8 cellular contexts compared by ENCODE assay signal in genomic region chr17:41835800-41836549, GRCh38. TPM values are rescaled to one million over a fixed set of nuclear protein-coding genes. Genes with fewer than 3 reads are reported as not detected.
A peak's percentile ranks its signal among the peaks of the same experiment; 100 is the strongest.
DNase-seq lines count a peak whose midpoint lies in the region; ATAC-seq and TF ChIP-seq lines count a peak whose summit lies in the region.

NT5C3B (minus strand) TSS chr17:41836232; CDS start chr17:41836193, 39 bp downstream.

- H3K9me3 ChIP-seq in ES-I3 (ENCODE audit: control insufficient read depth, insufficient read depth, low read length) (no peaks in the 10 kb centered on the region), neutrophil (no peaks in the 10 kb centered on the region), suprapubic skin (no peaks in the 10 kb centered on the region)

- peak within 1 kb of the TSS; percentile 68 for H3K9ac ChIP-seq in ES-I3 (ENCODE audit: low read depth, low read length)

- no peak for TF ChIP-seq EP300 in suprapubic skin (IDR thresholded peaks at IDR 0.05)

- H3K27ac ChIP-seq in neutrophil (no peak within 1 kb of the TSS), suprapubic skin (peak within 1 kb of the TSS; percentile 75)

- peak; percentile 48 for DNase-seq in RPMI7951 (ENCODE audit: low read depth)
- DNase-seq in activated gamma-delta T cell (lab: John Stamatoyannopoulos, UW): peak; percentile 44
- DNase-seq in germinal center (ENCODE audit: low spot score): peak; percentile 88
- DNase-seq in suprapubic skin (ENCODE audit: low spot score in 2 of 2): no peak
- DNase-seq in OCI-M2 (lab: John Stamatoyannopoulos, UW; ENCODE audit: unreplicated experiment): no peak

- 0% methylated on average over 11 of the region's 72 CpGs for WGBS in suprapubic skin

- H3K4me3 ChIP-seq in neutrophil (ENCODE audit: low read depth in 1 of 2, low read length in 1 of 2) (peak within 1 kb of the TSS; percentile 44 to 60), suprapubic skin (peak within 1 kb of the TSS; percentile 95)

- TF ChIP-seq CTCF in neutrophil (IDR thresholded peaks at IDR 0.05) (no peak), suprapubic skin (IDR thresholded peaks at IDR 0.05) (no peak)

- no peak for TF ChIP-seq POLR2A in suprapubic skin (IDR thresholded peaks at IDR 0.05)

- H3K4me1 ChIP-seq in ES-I3 (ENCODE audit: insufficient read depth, low read length): no peaks in the 10 kb centered on the region
- peaks cover 3 to 12% of the 10 kb centered on the region in 2 experiments for H3K4me1 ChIP-seq in neutrophil (ENCODE audit: control insufficient read depth in 1 of 2, insufficient read depth in 1 of 2, low read depth in 1 of 2, low read length in 1 of 2)
- H3K4me1 ChIP-seq in suprapubic skin: peaks cover 19% of the 10 kb centered on the region

- H3K36me3 ChIP-seq in ES-I3 (ENCODE audit: insufficient read depth, low read length) (peaks cover 6% of the 10 kb centered on the region; the same call in 1 of the 2 replicates), neutrophil (no peaks in the 10 kb centered on the region), suprapubic skin (peaks cover 12% of the 10 kb centered on the region)

- peak; percentile 58 for ATAC-seq in HG02678 (IDR thresholded peaks at IDR 0.05; ENCODE audit: unreplicated experiment)

- peaks cover 71% of the 10 kb centered on the region for H3K27me3 ChIP-seq in neutrophil
- H3K27me3 ChIP-seq in suprapubic skin: no peaks in the 10 kb centered on the region

RNA-seq across cellular contexts. Expression of gene NT5C3B, which starts in this region (rescaled TPM):
- total RNA-seq in RPMI7951 (2014; rRNA removed; shearing (Covaris generic)): 37.5 and 39.4 TPM in 2 replicates
- 10 to 100 TPM; 21.6 to 41.2 (median 30.7) TPM for total RNA-seq in suprapubic skin

Comparison
In these comparisons a context has a peak if more than half of its experiments do, and no peak if none do; other contexts are left out.
1. DNase-seq: peak in RPMI7951 (single experiment), activated gamma-delta T cell (single experiment) and germinal center (single experiment); none in suprapubic skin (0 of 2) and OCI-M2 (single experiment).